ENCODE assay signal across 17 cellular contexts in genomic region chr10:71087622-71088021, GRCh38.
DNase-seq lines count a peak whose midpoint lies in the region; ATAC-seq and TF ChIP-seq lines count a peak whose summit lies in the region.
"Had no signal": no experiment of that assay in that cellular context is flagged by ENCODE, and none has a peak within 500 bp of the region (broad histone marks: within the 10 kb centered on the region; RNA-seq: fewer than 3 reads in every experiment).

No MANE protein-coding gene starts in this region.

- peaks cover 12% of the 10 kb centered on the region for H3K27me3 Mint-ChIP-seq in activated T-cell treated with anti-CD3 and anti-CD28 coated beads, Interleukin-2, amount 50 U/mL, for 24 hours
- peaks cover 12% of the 10 kb centered on the region for H3K27me3 Mint-ChIP-seq in activated T-cell treated with anti-CD3 and anti-CD28 coated beads, Interleukin-2, amount 50 U/mL, for 4 hours (ENCODE audit: low read depth)
- H3K27me3 Mint-ChIP-seq: activated naive CD8-positive, alpha-beta T cell had no signal

- H3K27me3 ChIP-seq in stomach (peaks cover 0 to 24% (median 0%) of the 10 kb centered on the region in 3 donors), SJCRH30 (no peaks in the 10 kb centered on the region)
- H3K27me3 ChIP-seq: body of pancreas, neutrophil had no signal

- TF ChIP-seq CTCF in stomach (IDR thresholded peaks at IDR 0.05), result no peak

- no peak overlapping the region for H3K27ac ChIP-seq in stomach
- no peak overlapping the region for H3K27ac ChIP-seq in SJCRH30
- H3K27ac ChIP-seq: body of pancreas, heart right ventricle, neutrophil, RWPE1 had no signal

- no peak for ATAC-seq in activated T-cell treated with anti-CD3 and anti-CD28 coated beads, Interleukin-2, amount 50 U/mL, for 4 hours
- no peak for ATAC-seq in left lobe of liver
- ATAC-seq in HG03280 (IDR thresholded peaks at IDR 0.05; ENCODE audit: unreplicated experiment), result no peak
- ATAC-seq: body of pancreas, heart right ventricle had no signal

- no peaks in the 10 kb centered on the region for H3K9me3 Mint-ChIP-seq in activated T-cell treated with anti-CD3 and anti-CD28 coated beads, Interleukin-2, amount 50 U/mL, for 24 hours
- H3K9me3 Mint-ChIP-seq in activated T-cell treated with anti-CD3 and anti-CD28 coated beads, Interleukin-2, amount 50 U/mL, for 4 hours, result no peaks in the 10 kb centered on the region

- H3K4me3 Mint-ChIP-seq in activated T-cell treated with anti-CD3 and anti-CD28 coated beads, Interleukin-2, amount 50 U/mL, for 24 hours, result no peak overlapping the region
- H3K4me3 Mint-ChIP-seq in activated T-cell treated with anti-CD3 and anti-CD28 coated beads, Interleukin-2, amount 50 U/mL, for 4 hours, result no peak overlapping the region
- H3K4me3 Mint-ChIP-seq: activated naive CD8-positive, alpha-beta T cell; CD14-positive monocyte had no signal

- no peak for TF ChIP-seq EP300 in stomach (IDR thresholded peaks at IDR 0.05)

- DNase-seq in activated T-cell treated with anti-CD3 and anti-CD28 coated beads, Interleukin-2, amount 50 U/mL, for 24 hours, result peak; percentile 6
- DNase-seq in activated T-cell treated with anti-CD3 and anti-CD28 coated beads, Interleukin-2, amount 50 U/mL, for 4 hours, result no peak
- DNase-seq in NCI-H146 treated with DMSO at 0.1 percent for 48 hours (lab: John Stamatoyannopoulos, UW; ENCODE audit: unreplicated experiment) (peak; percentile 31), left lobe of liver (ENCODE audit: low spot score) (peak; percentile 22), stomach (peak; percentile 8), T-helper 2 cell (no peak), SJCRH30 (no peak)
- DNase-seq: cortex of kidney, heart right ventricle, NCI-H1105, NCI-H524 had no signal

- no peak overlapping the region for H3K27ac Mint-ChIP-seq in activated T-cell treated with anti-CD3 and anti-CD28 coated beads, Interleukin-2, amount 50 U/mL, for 24 hours
- H3K27ac Mint-ChIP-seq: activated naive CD8-positive, alpha-beta T cell; CD14-positive monocyte had no signal

- H3K4me1 ChIP-seq in stomach (no peaks in the 10 kb centered on the region), SJCRH30 (no peaks in the 10 kb centered on the region)
- H3K4me1 ChIP-seq: body of pancreas had no signal

- no peaks in the 10 kb centered on the region for H3K4me1 Mint-ChIP-seq in activated T-cell treated with anti-CD3 and anti-CD28 coated beads, Interleukin-2, amount 50 U/mL, for 24 hours (ENCODE audit: low read depth)
- no peaks in the 10 kb centered on the region for H3K4me1 Mint-ChIP-seq in activated T-cell treated with anti-CD3 and anti-CD28 coated beads, Interleukin-2, amount 50 U/mL, for 4 hours (ENCODE audit: low read depth)

- TF ChIP-seq POLR2A in stomach (IDR thresholded peaks at IDR 0.05), result no peak

- H3K36me3 ChIP-seq in stomach (no peaks in the 10 kb centered on the region), SJCRH30 (no peaks in the 10 kb centered on the region)
- H3K36me3 ChIP-seq: heart right ventricle, neutrophil had no signal

- H3K4me3 ChIP-seq in stomach, result no peak overlapping the region
- H3K4me3 ChIP-seq in SJCRH30, result no peak overlapping the region
- H3K4me3 ChIP-seq: body of pancreas, heart right ventricle had no signal

- WGBS in stomach, 5 donors, result 65 to 70% (median 68%) methylated on average over 4 of the region's 4 CpGs

- intact Hi-C loops in stomach (cut with DNase I; ENCODE audit: low total_unique reads), result no loop called here

- H3K9me3 ChIP-seq in stomach, result no peaks in the 10 kb centered on the region
- no peaks in the 10 kb centered on the region for H3K9me3 ChIP-seq in SJCRH30 (replicated peaks)
- H3K9me3 ChIP-seq: body of pancreas, heart right ventricle, neutrophil had no signal

- no peaks in the 10 kb centered on the region for H3K36me3 Mint-ChIP-seq in activated T-cell treated with anti-CD3 and anti-CD28 coated beads, Interleukin-2, amount 50 U/mL, for 24 hours (ENCODE audit: low read depth)
- H3K36me3 Mint-ChIP-seq in activated T-cell treated with anti-CD3 and anti-CD28 coated beads, Interleukin-2, amount 50 U/mL, for 4 hours (ENCODE audit: insufficient read depth), result no peaks in the 10 kb centered on the region
- H3K36me3 Mint-ChIP-seq: activated naive CD8-positive, alpha-beta T cell; CD14-positive monocyte had no signal

Comparison
In these comparisons a context has a peak if more than half of its experiments do, and no peak if none do; other contexts are left out.
1. DNase-seq: peak in activated T-cell treated with anti-CD3 and anti-CD28 coated beads, Interleukin-2, amount 50 U/mL, for 24 hours (single experiment), NCI-H146 treated with DMSO at 0.1 percent for 48 hours (single experiment), left lobe of liver (single experiment) and stomach (single experiment); none in activated T-cell treated with anti-CD3 and anti-CD28 coated beads, Interleukin-2, amount 50 U/mL, for 4 hours (single experiment), T-helper 2 cell (0 of 5) and SJCRH30 (0 of 2).